Comparison of ENCODE assay signal across 8 cellular contexts in genomic region chr3:13451301-13451673, GRCh38. TPM values are rescaled to one million over a fixed set of nuclear protein-coding genes. Genes with fewer than 3 reads are reported as not detected.
DNase-seq lines count a peak whose midpoint lies in the region; ATAC-seq, FAIRE-seq and TF ChIP-seq lines count a peak whose summit lies in the region.

No MANE protein-coding gene starts in this region.

- no peaks in the 10 kb centered on the region for H3K36me3 Mint-ChIP-seq in chondrocyte (ENCODE audit: low read depth)

- H3K4me2 ChIP-seq in SU-DHL-6 (ENCODE audit: low read depth, low read length, poor library complexity, severe bottlenecking), result peak overlapping the region; percentile 49

- H3K4me3 ChIP-seq in SU-DHL-6 (ENCODE audit: insufficient read depth, low read length, poor library complexity, severe bottlenecking) (peak overlapping the region; percentile 24), mesodermal cell (ENCODE audit: extremely low read depth, insufficient read depth, low read length, poor library complexity, severe bottlenecking) (peak overlapping the region; percentile 27), thoracic aorta (peak overlapping the region; percentile 81)

- no peaks in the 10 kb centered on the region for H4K20me1 ChIP-seq in SU-DHL-6 (ENCODE audit: low read depth, low read length)

- WGBS in mesodermal cell (ENCODE audit: insufficient coverage in 2 of 2), 2 experiments, result 34 to 54% methylated on average over 2 to 3 of the region's 7 CpGs

- no peaks in the 10 kb centered on the region for H3K9me3 ChIP-seq in SU-DHL-6 (ENCODE audit: insufficient read depth, low read length)
- H3K9me3 ChIP-seq in mesodermal cell (ENCODE audit: control insufficient read depth, low read length), result no peaks in the 10 kb centered on the region
- H3K9me3 ChIP-seq in thoracic aorta, result no peaks in the 10 kb centered on the region

- peak overlapping the region; percentile 84 for H3K4me3 Mint-ChIP-seq in chondrocyte (ENCODE audit: unreplicated experiment)

- no peaks in the 10 kb centered on the region for H3K79me2 ChIP-seq in SU-DHL-6 (ENCODE audit: insufficient read depth, low read length)

- H3K36me3 ChIP-seq in SU-DHL-6 (ENCODE audit: low read length) (no peaks in the 10 kb centered on the region), mesodermal cell (ENCODE audit: control insufficient read depth, insufficient read depth, low read length) (no peaks in the 10 kb centered on the region), thoracic aorta (no peaks in the 10 kb centered on the region)

- H3K4me1 ChIP-seq in mesodermal cell (ENCODE audit: control insufficient read depth, insufficient read depth, low read length, poor library complexity, severe bottlenecking), result no peaks in the 10 kb centered on the region
- peaks cover 0 to 7% of the 10 kb centered on the region in 2 donors for H3K4me1 ChIP-seq in thoracic aorta (ENCODE audit: control insufficient read depth in 1 of 2, low read depth in 2 of 2)

- H3K27ac Mint-ChIP-seq in chondrocyte (ENCODE audit: unreplicated experiment), result peak overlapping the region; percentile 96

- peak; percentile 21 for DNase-seq in GM03348 (ENCODE audit: low spot score)
- no peak for DNase-seq in chondrocyte (ENCODE audit: low spot score)
- no peak for DNase-seq in thoracic aorta (ENCODE audit: low spot score)
- DNase-seq in SKM-1 (lab: John Stamatoyannopoulos, UW; ENCODE audit: unreplicated experiment), result no peak
- no peak for DNase-seq in D721Med (ENCODE audit: insufficient read length, low spot score)

- peak overlapping the region; percentile 29 for H2AFZ ChIP-seq in SU-DHL-6 (ENCODE audit: low read depth, low read length, severe bottlenecking)

- no peak overlapping the region for H3K27ac ChIP-seq in SU-DHL-6 (ENCODE audit: low read depth, low read length)
- H3K27ac ChIP-seq in mesodermal cell (ENCODE audit: low read depth, low read length, severe bottlenecking), result peak overlapping the region; percentile 81
- H3K27ac ChIP-seq in thoracic aorta, result peak overlapping the region in 1 of 2 donors; percentile 78

- no peak for TF ChIP-seq CTCF in SU-DHL-6 (IDR thresholded peaks at IDR 0.05; ENCODE audit: insufficient read depth, low read length, poor library complexity, severe bottlenecking)
- no peak for TF ChIP-seq CTCF in chondrocyte (IDR thresholded peaks at IDR 0.05)
- no peak for TF ChIP-seq CTCF in thoracic aorta (IDR thresholded peaks at IDR 0.05)
- no peak for TF ChIP-seq CTCF in D721Med (IDR thresholded peaks at IDR 0.05; ENCODE audit: insufficient read depth, missing control alignments)

- no peaks in the 10 kb centered on the region for H3K27me3 ChIP-seq in SU-DHL-6 (ENCODE audit: low read length)
- no peaks in the 10 kb centered on the region for H3K27me3 ChIP-seq in thoracic aorta (replicated peaks; ENCODE audit: insufficient read depth)

- H3K9ac ChIP-seq in SU-DHL-6 (ENCODE audit: low read length), result peak overlapping the region; percentile 29

- no peaks in the 10 kb centered on the region for H3K9me2 ChIP-seq in SU-DHL-6 (replicated peaks; ENCODE audit: insufficient read depth, low read length)

- no peak for FAIRE-seq in D721Med (lab: Jason Lieb, UNC)

- H3K9me3 Mint-ChIP-seq in chondrocyte (ENCODE audit: low read depth), result no peaks in the 10 kb centered on the region

- peaks cover 2% of the 10 kb centered on the region for H3K27me3 Mint-ChIP-seq in chondrocyte (ENCODE audit: low read depth)

- H3K4me1 Mint-ChIP-seq in chondrocyte (ENCODE audit: low read depth), result peaks cover 14% of the 10 kb centered on the region

- peak; percentile 2 for ATAC-seq in HG02678 (IDR thresholded peaks at IDR 0.05; ENCODE audit: unreplicated experiment)
- ATAC-seq in thoracic aorta (ENCODE audit: insufficient number of reproducible peaks, low FRiP score, low read depth), result no peak

- 0 out of 2 replicates have a peak, but pooled peaks cover 4% of the 10 kb centered on the region for H3F3A ChIP-seq in SU-DHL-6 (ENCODE audit: insufficient read depth)

RNA-seq across cellular contexts. Expression of gene HDAC11, which starts 28.8 kb away (rescaled TPM):
- 10.7 to 16.5 TPM (median 15.2 TPM) in 3 replicates for total RNA-seq in chondrocyte
- 10.6 TPM for polyA plus RNA-seq in mesodermal cell (2013, experiment 1 of 2)
- 10.9 TPM for polyA plus RNA-seq in mesodermal cell (2013, experiment 2 of 2)
- total RNA-seq in thoracic aorta, result 10 to 100 TPM; 15.8 to 17.4 TPM

RNA-seq across cellular contexts. Expression of gene NUP210, which starts 31.2 kb away (rescaled TPM):
- 0.72 to 1.3 TPM (median 0.82 TPM) in 3 replicates for total RNA-seq in chondrocyte
- 3.6 TPM for polyA plus RNA-seq in mesodermal cell (2013, experiment 1 of 2)
- 3.1 TPM for polyA plus RNA-seq in mesodermal cell (2013, experiment 2 of 2)
- total RNA-seq in thoracic aorta, result 1 to 10 TPM; 3.7 to 4.3 TPM

Comparison
In these comparisons a context has a peak if more than half of its experiments do, and no peak if none do; other contexts are left out.
1. H3K4me3 ChIP-seq: peak in every context shown above with its lines; median percentile 81 in thoracic aorta; 27 in mesodermal cell; 24 in SU-DHL-6.